In genomic region chr5:53105611-53106300, GRCh38 we compare ENCODE assay signal across 22 cellular contexts.
"Had no signal": no experiment of that assay in that cellular context is flagged by ENCODE, and none has a peak within 500 bp of the region (broad histone marks: within the 10 kb centered on the region; RNA-seq: fewer than 3 reads in every experiment).

No MANE protein-coding gene starts in this region.

- H3K4me3 Mint-ChIP-seq: immature natural killer cell; memory B cell; stimulated activated effector memory CD8-positive, alpha-beta T cell treated with anti-CD3 and anti-CD28 coated beads, Interleukin-12 subunit alpha, Interleukin-12 subunit beta, amount 100 ng/mL, for 72 hours had no signal

- H3K27me3 Mint-ChIP-seq: memory B cell, naive B cell, progenitor cell of endocrine pancreas had no signal

- H3K27ac ChIP-seq: colonic mucosa, foreskin keratinocyte, left ventricle myocardium inferior, lower lobe of right lung, pancreas, suprapubic skin, thyroid gland, upper lobe of left lung, uterus had no signal

- H3K9me3 Mint-ChIP-seq: immature natural killer cell; memory B cell; naive B cell; stimulated activated effector memory CD8-positive, alpha-beta T cell treated with anti-CD3 and anti-CD28 coated beads, Interleukin-12 subunit alpha, Interleukin-12 subunit beta, amount 100 ng/mL, for 72 hours had no signal

- FAIRE-seq: kidney, pancreas had no signal

- H3K27me3 ChIP-seq: colonic mucosa, foreskin keratinocyte, pancreas, suprapubic skin, thyroid gland, upper lobe of left lung, uterus had no signal

- H3K4me3 ChIP-seq: colonic mucosa, left ventricle myocardium inferior, lower lobe of right lung, pancreas, suprapubic skin, thyroid gland, upper lobe of left lung, uterus had no signal

- H3K36me3 ChIP-seq: colonic mucosa, pancreas, uterus had no signal

- H3K4me1 ChIP-seq: uterus had no signal

- H3K9me3 ChIP-seq: colonic mucosa, left ventricle myocardium inferior, lower lobe of right lung, pancreas, suprapubic skin, thyroid gland, upper lobe of left lung, uterus had no signal

- H3K27ac Mint-ChIP-seq: memory B cell; progenitor cell of endocrine pancreas; stimulated activated effector memory CD8-positive, alpha-beta T cell treated with anti-CD3 and anti-CD28 coated beads, Interleukin-12 subunit alpha, Interleukin-12 subunit beta, amount 100 ng/mL, for 72 hours had no signal

- ATAC-seq: foreskin keratinocyte; left cardiac atrium; lower lobe of right lung; pancreas; right cardiac atrium; stimulated activated effector memory CD8-positive, alpha-beta T cell treated with anti-CD3 and anti-CD28 coated beads, Interleukin-12 subunit alpha, Interleukin-12 subunit beta, amount 100 ng/mL, for 72 hours; stimulated activated naive CD8-positive, alpha-beta T cell treated with anti-CD3 and anti-CD28 coated beads, Interleukin-15, Interleukin-2, amounts not matched to agents 100 U/mL and 50 U/mL, for 24 hours had no signal

- DNase-seq: colonic mucosa; dermis blood vessel endothelial cell; foreskin keratinocyte; immature natural killer cell; kidney; left cardiac atrium; left ventricle myocardium inferior; lower lobe of right lung; midbrain; naive B cell; pancreas; right cardiac atrium; stimulated activated CD4-positive, alpha-beta T cell treated with anti-CD3 and anti-CD28 coated beads, Interleukin-4, amount 100 ng/mL, for 1 hour; stimulated activated CD8-positive, alpha-beta memory T cell treated with anti-CD3 and anti-CD28 coated beads, Interleukin-4, amount 100 ng/mL, for 48 hours; stimulated activated naive CD8-positive, alpha-beta T cell treated with anti-CD3 and anti-CD28 coated beads, Interleukin-15, Interleukin-2, amounts not matched to agents 100 U/mL and 50 U/mL, for 24 hours; thyroid gland; upper lobe of left lung; uterus had no signal
